8 cellular contexts compared by ENCODE assay signal in genomic region chr19:4471400-4472173, GRCh38. TPM values are rescaled to one million over a fixed set of nuclear protein-coding genes. Genes with fewer than 3 reads are reported as not detected.
DNase-seq lines count a peak whose midpoint lies in the region; ATAC-seq and TF ChIP-seq lines count a peak whose summit lies in the region.

No MANE protein-coding gene starts in this region.

- peak overlapping the region; percentile 42 for H3K4me3 ChIP-seq in HAP-1
- peak overlapping the region; percentile 58 for H3K4me3 ChIP-seq in MG63
- peak overlapping the region; percentile 71 to 99 (median 88) for H3K4me3 ChIP-seq in stomach

- peaks cover 15% of the 10 kb centered on the region for H3K4me1 Mint-ChIP-seq in neural crest cell

- H3K4me1 ChIP-seq in HAP-1 (no peaks in the 10 kb centered on the region; the same call in none of the 2 replicates), foreskin keratinocyte (no peaks in the 10 kb centered on the region), stomach (peaks cover 24 to 40% (median 31%) of the 10 kb centered on the region in 4 donors)

- TF ChIP-seq CTCF in foreskin keratinocyte (conservative IDR thresholded peaks at IDR 0.05) (no peak), neural crest cell (conservative IDR thresholded peaks at IDR 0.05) (no peak), stomach (IDR thresholded peaks at IDR 0.05) (no peak)

- no peaks in the 10 kb centered on the region for H3K9me3 Mint-ChIP-seq in neural crest cell

- peaks cover 7% of the 10 kb centered on the region for H3K36me3 ChIP-seq in HAP-1 (replicated peaks)
- no peaks in the 10 kb centered on the region for H3K36me3 ChIP-seq in MG63
- peaks cover 8 to 18% (median 16%) of the 10 kb centered on the region in 4 donors for H3K36me3 ChIP-seq in stomach

- no peak overlapping the region for H3K27ac Mint-ChIP-seq in neural crest cell (ENCODE audit: unreplicated experiment)

- H3K27me3 ChIP-seq in HAP-1 (ENCODE audit: low read depth) (no peaks in the 10 kb centered on the region), MG63 (no peaks in the 10 kb centered on the region), foreskin keratinocyte (no peaks in the 10 kb centered on the region), stomach (no peaks in the 10 kb centered on the region)

- TF ChIP-seq EP300 in stomach (IDR thresholded peaks at IDR 0.05) = no peak

- in situ Hi-C loops in HAP-1 (cut with MboI; ENCODE audit: low sequenced_read_pairs) = no loop called here

- no peaks in the 10 kb centered on the region for H3K27me3 Mint-ChIP-seq in neural crest cell (ENCODE audit: low read depth)

- H3K9me3 ChIP-seq in HAP-1 = no peaks in the 10 kb centered on the region
- no peaks in the 10 kb centered on the region for H3K9me3 ChIP-seq in MG63
- no peaks in the 10 kb centered on the region for H3K9me3 ChIP-seq in stomach

- peak; percentile 90 for ATAC-seq in foreskin keratinocyte

- intact Hi-C loops in stomach (cut with DNase I; ENCODE audit: low total_unique reads) = no loop called here

- TF ChIP-seq POLR2A in Raji (IDR thresholded peaks at IDR 0.05; ENCODE audit: insufficient read depth, low read depth, low read length) = peak; percentile 49
- TF ChIP-seq POLR2A in stomach (IDR thresholded peaks at IDR 0.05) = no peak

- 0 to 2% (median 1%) methylated on average over 33 of the region's 33 CpGs for WGBS in stomach, 5 donors

- peak; percentile 100 for DNase-seq in ELR (ENCODE audit: low read depth)
- DNase-seq in HAP-1 (ENCODE audit: low spot score in 2 of 2) = peak; percentile 99 to 100
- peak; percentile 97 for DNase-seq in MG63
- DNase-seq in activated effector memory CD4-positive, alpha-beta T cell treated with anti-CD3 and anti-CD28 coated beads, Interleukin-2, amount 50 U/mL, for 16 hours = peak; percentile 99
- peak; percentile 100 for DNase-seq in foreskin keratinocyte
- DNase-seq in neural crest cell (ENCODE audit: low read depth, low spot score) = peak; percentile 90
- DNase-seq in stomach = peak; percentile 98

- H3K4me3 Mint-ChIP-seq in neural crest cell = no peak overlapping the region

- H3K27ac ChIP-seq in foreskin keratinocyte (peak overlapping the region; percentile 50), stomach (peak overlapping the region; percentile 53 to 89 (median 88))

- H3K36me3 Mint-ChIP-seq in neural crest cell (ENCODE audit: low read depth) = no peaks in the 10 kb centered on the region

RNA-seq across cellular contexts. Expression of gene HDGFL2, which starts 0.5 kb away (rescaled TPM):
- 19.5 and 29.8 TPM in 2 replicates for total RNA-seq in MG63 (2014; rRNA removed; shearing (Covaris generic); ENCODE audit: low replicate concordance)
- total RNA-seq in foreskin keratinocyte (62.4 and 69.8 TPM in 2 replicates), neural crest cell (103 and 110 TPM in 2 replicates), stomach (10 to 100 TPM; 26.8 to 85.2 (median 33.9) TPM)
- polyA plus RNA-seq in foreskin keratinocyte (62.7 and 63.9 TPM in 2 replicates), stomach (100 to 1,000 TPM in 1 of 3 donors, 10 to 100 TPM in 2; 25.5 to 127 (median 55.5) TPM)

RNA-seq across cellular contexts. Expression of gene UBXN6, which starts 14.0 kb away (rescaled TPM):
- total RNA-seq in MG63 (2014; rRNA removed; shearing (Covaris generic); ENCODE audit: low replicate concordance) = 58.0 and 107 TPM in 2 replicates
- total RNA-seq in foreskin keratinocyte = 88.9 and 93.0 TPM in 2 replicates
- 125 and 138 TPM in 2 replicates for polyA plus RNA-seq in foreskin keratinocyte
- 39.5 and 40.9 TPM in 2 replicates for total RNA-seq in neural crest cell
- total RNA-seq in stomach = 100 to 1,000 TPM in 1 of 5 donors, 10 to 100 TPM in 4; 19.3 to 208 (median 73.7) TPM
- polyA plus RNA-seq in stomach = 100 to 1,000 TPM; 112 to 148 (median 138) TPM

RNA-seq across cellular contexts. Expression of gene PLIN4, which starts 46.7 kb away (rescaled TPM):
- not detected in 2 replicates for total RNA-seq in MG63 (2014; rRNA removed; shearing (Covaris generic); ENCODE audit: low replicate concordance)
- total RNA-seq in foreskin keratinocyte (0.65 and 0.71 TPM in 2 replicates), neural crest cell (0.30 and 0.47 TPM in 2 replicates), stomach (10 to 100 TPM in 3 of 5 donors, 1 to 10 TPM in 2; 9.0 to 64.7 (median 24.9) TPM)
- polyA plus RNA-seq in foreskin keratinocyte (0.32 TPM in 2 replicates), stomach (10 to 100 TPM in 1 of 3 donors, 1 to 10 TPM in 2; 3.5 to 13.2 (median 6.8) TPM)

Comparison
In these comparisons a context has a peak if more than half of its experiments do, and no peak if none do; other contexts are left out.
1. Peak in every context shown above with its lines: DNase-seq, ATAC-seq, H3K4me3 ChIP-seq and H3K27ac ChIP-seq.